17 cellular contexts compared by ENCODE assay signal in genomic region chr4:125132281-125132680, GRCh38.
"Had no signal": no experiment of that assay in that cellular context is flagged by ENCODE, and none has a peak within 500 bp of the region (broad histone marks: within the 10 kb centered on the region; RNA-seq: fewer than 3 reads in every experiment).

No MANE protein-coding gene starts in this region.

- H3K36me3 ChIP-seq: tibial artery, WERI-Rb-1 had no signal

- H3K4me3 ChIP-seq: lung, tibial artery had no signal

- DNase-seq: activated CD4-positive, alpha-beta T cell treated with anti-CD3 and anti-CD28 coated beads for 1 hour; activated CD4-positive, alpha-beta T cell treated with anti-CD3 and anti-CD28 coated beads, Interleukin-2, amount 50 U/mL, for 4 hours; activated gamma-delta T cell treated with Interleukin-2 at 50 U/mL for 16 hours; amniotic stem cell; effector CD8-positive, alpha-beta T cell; hypothalamus; occipital lobe; retina; stimulated activated CD4-positive, alpha-beta T cell treated with anti-CD3 and anti-CD28 coated beads, Interleukin-12 subunit alpha, Interleukin-12 subunit beta, amount 100 ng/mL, for 4 hours; stimulated activated CD4-positive, alpha-beta T cell treated with anti-CD3 and anti-CD28 coated beads, Interleukin-1b, Interleukin-23, amount 100 ng/mL, for 48 hours; stimulated activated CD8-positive, alpha-beta memory T cell treated with anti-CD3 and anti-CD28 coated beads, Interleukin-4, amount 100 ng/mL, for 48 hours; stimulated activated naive CD4-positive, alpha-beta T cell; substantia nigra; tibial artery; WERI-Rb-1 had no signal

- H3K4me1 ChIP-seq: tibial artery had no signal

- ATAC-seq: esophagus mucosa had no signal

- H3K9me3 ChIP-seq: tibial artery had no signal

- H3K27me3 ChIP-seq: tibial artery had no signal
